ENCODE assay signal across 1 cellular context in the genomic region with DNA sequence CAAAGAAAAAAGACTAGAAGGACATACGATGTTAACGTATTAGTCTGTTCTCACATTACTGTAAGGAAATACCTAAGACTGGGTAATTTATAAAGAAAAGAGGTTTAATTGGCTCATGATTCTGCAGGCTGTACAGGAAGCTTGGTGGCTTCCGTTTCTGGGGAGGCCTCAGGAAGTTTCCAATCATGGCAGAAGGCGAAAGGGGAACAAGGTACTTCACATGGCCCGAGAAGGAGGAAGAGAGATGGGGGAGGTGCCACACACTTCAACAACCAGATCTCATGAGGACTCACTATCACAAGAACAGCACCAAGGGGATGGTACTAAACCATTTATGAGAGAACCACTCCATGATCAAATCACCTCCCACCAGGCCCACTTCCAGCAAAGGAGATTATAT.
TF ChIP-seq lines count a peak whose summit lies in the region.

No MANE protein-coding gene starts in this region.

TF ChIP-seq in IMR-90, 13 proteins besides CTCF, POLR2A, EP300 and RAD21 (continued from another document):
- no peak for TF ChIP-seq USF2 (IDR thresholded peaks at IDR 0.05; ENCODE audit: low read depth, low read length)
- no peak for TF ChIP-seq MAZ (IDR thresholded peaks at IDR 0.05; ENCODE audit: borderline replicate concordance, low read depth, low read length)
TF ChIP-seq in IMR-90: peak in this region for 0.
